ENCODE assay signal across 8 cellular contexts in genomic region chr6:16130437-16130891, GRCh38. TPM values are rescaled to one million over a fixed set of nuclear protein-coding genes. Genes with fewer than 3 reads are reported as not detected.
A peak's percentile ranks its signal among the peaks of the same experiment; 100 is the strongest.
DNase-seq lines count a peak whose midpoint lies in the region; ATAC-seq and TF ChIP-seq lines count a peak whose summit lies in the region.

No MANE protein-coding gene starts in this region.

- H3K4me1 ChIP-seq in fibroblast of lung (ENCODE audit: control insufficient read depth, extremely low read depth, insufficient read depth, low read length) (peaks cover 5% of the 10 kb centered on the region), rectal smooth muscle tissue (ENCODE audit: control insufficient read depth, insufficient read depth, low read length) (peaks cover 31% of the 10 kb centered on the region)

- peak overlapping the region; percentile 92 for H3K4me2 ChIP-seq in fibroblast of lung (ENCODE audit: extremely low read depth, insufficient read depth, low read length)

- peak; percentile 11 for DNase-seq in activated CD4-positive, alpha-beta T cell treated with anti-CD3 and anti-CD28 coated beads for 48 hours
- DNase-seq in activated CD4-positive, alpha-beta T cell treated with anti-CD3 and anti-CD28 coated beads, Interleukin-2, amount 50 U/mL, for 1 hour, result no peak
- DNase-seq in SK-N-MC (ENCODE audit: low read depth, low spot score), result no peak
- DNase-seq in fibroblast of lung (ENCODE audit: low read depth in 2 of 2), result no peak
- DNase-seq in SHP77 (lab: John Stamatoyannopoulos, UW), result no peak
- DNase-seq in activated CD4-positive, CD25-positive, alpha-beta regulatory T cell (lab: John Stamatoyannopoulos, UW), result no peak

- H3K27ac ChIP-seq in SK-N-MC (peak overlapping the region; percentile 92), fibroblast of lung (ENCODE audit: insufficient read depth, low read length) (peak overlapping the region; percentile 72), rectal smooth muscle tissue (ENCODE audit: low read depth, low read length) (peak overlapping the region; percentile 91)

- TF ChIP-seq CTCF in fibroblast of lung (conservative IDR thresholded peaks at IDR 0.05 in 1 of 2, IDR thresholded peaks at IDR 0.05 in 1 of 2; ENCODE audit: low read depth in 1 of 2, low read length in 2 of 2), result no peak

- no peak overlapping the region for H2AFZ ChIP-seq in fibroblast of lung (ENCODE audit: low read length)

- H3K9ac ChIP-seq in SK-N-MC (ENCODE audit: insufficient read length), result peak overlapping the region; percentile 92
- H3K9ac ChIP-seq in fibroblast of lung (ENCODE audit: insufficient read depth, low read length), result peak overlapping the region; percentile 26
- peak overlapping the region; percentile 74 for H3K9ac ChIP-seq in rectal smooth muscle tissue (ENCODE audit: low read length)

- no peaks in the 10 kb centered on the region for H4K20me1 ChIP-seq in fibroblast of lung (ENCODE audit: control insufficient read depth, extremely low read depth, insufficient read depth, low read length)

- peaks cover 49% of the 10 kb centered on the region for H3K36me3 ChIP-seq in SK-N-MC (ENCODE audit: insufficient read depth, low read length)
- H3K36me3 ChIP-seq in fibroblast of lung (ENCODE audit: control insufficient read depth, insufficient read depth, low read length), result no peaks in the 10 kb centered on the region
- no peaks in the 10 kb centered on the region for H3K36me3 ChIP-seq in rectal smooth muscle tissue (ENCODE audit: control insufficient read depth, insufficient read depth, low read length)

- H3K9me3 ChIP-seq in SK-N-MC (ENCODE audit: low read depth, low read length) (no peaks in the 10 kb centered on the region), fibroblast of lung (ENCODE audit: control insufficient read depth, insufficient read depth, low read depth, low read length) (no peaks in the 10 kb centered on the region)

- H3K27me3 ChIP-seq in fibroblast of lung (ENCODE audit: control insufficient read depth, insufficient read depth, low read length), result peaks cover 7% of the 10 kb centered on the region
- H3K27me3 ChIP-seq in rectal smooth muscle tissue (ENCODE audit: control insufficient read depth, insufficient read depth, low read length), result no peaks in the 10 kb centered on the region

- ATAC-seq in HG03135 (IDR thresholded peaks at IDR 0.05; ENCODE audit: unreplicated experiment), result no peak

- H3K4me3 ChIP-seq in SK-N-MC, result peak overlapping the region; percentile 79
- H3K4me3 ChIP-seq in fibroblast of lung (replicated peaks in 1 of 4; ENCODE audit: control extremely low read depth in 1 of 4, insufficient read depth in 1 of 4, low read depth in 3 of 4, low read length in 4 of 4), result peak overlapping the region; percentile 74 to 92 (median 78)
- H3K4me3 ChIP-seq in rectal smooth muscle tissue (ENCODE audit: low read length), result peak overlapping the region; percentile 97

- peaks cover 5% of the 10 kb centered on the region for H3K79me2 ChIP-seq in fibroblast of lung (ENCODE audit: control insufficient read depth, insufficient read depth, low read length)

RNA-seq across cellular contexts. Expression of gene MYLIP, which starts 1.6 kb away (rescaled TPM):
- total RNA-seq in fibroblast of lung, result 2.5 and 4.6 TPM in 2 replicates
- polyA plus RNA-seq in fibroblast of lung, result 5.2 and 7.6 TPM in 2 replicates
- polyA plus RNA-seq in fibroblast of lung (2012), result 3.0 and 4.6 TPM in 2 replicates
- 4.3 and 9.5 TPM in 2 replicates for polyA minus RNA-seq in fibroblast of lung (ENCODE audit: low replicate concordance)

Comparison
In these comparisons a context has a peak if more than half of its experiments do, and no peak if none do; other contexts are left out.
1. H3K9ac ChIP-seq: peak in every context shown above with its lines; median percentile 92 in SK-N-MC; 74 in rectal smooth muscle tissue; 26 in fibroblast of lung.